8 cellular contexts compared by ENCODE assay signal in the genomic region with DNA sequence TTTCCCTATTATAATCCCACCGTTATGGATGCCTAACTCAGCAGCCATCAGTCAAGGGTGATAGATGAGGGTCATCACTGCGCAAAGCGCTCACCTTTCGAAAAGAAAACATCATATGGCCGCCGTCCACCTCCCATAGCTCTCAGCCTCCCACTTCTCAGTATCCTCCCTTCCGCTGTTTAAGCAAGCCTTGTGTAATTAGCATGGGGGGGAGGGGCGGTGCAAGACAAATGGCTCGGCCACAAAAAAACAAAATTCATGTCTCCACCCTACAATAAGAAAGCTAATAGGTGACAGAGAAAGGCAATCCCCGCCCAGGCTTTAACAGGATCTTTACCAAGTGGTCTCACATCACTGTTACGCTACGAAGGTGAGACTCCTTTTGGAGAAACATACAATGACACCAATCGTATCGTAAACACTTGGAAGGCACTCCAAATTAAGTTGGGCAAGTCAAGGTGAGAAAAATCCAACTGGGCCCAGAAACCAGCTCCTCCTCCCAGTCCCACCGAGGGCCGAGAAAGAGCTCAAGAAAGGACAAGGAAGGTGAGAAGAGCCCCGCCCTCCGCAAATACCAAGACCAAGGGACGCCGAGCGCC. TPM values are rescaled to one million over a fixed set of nuclear protein-coding genes. Genes with fewer than 3 reads are reported as not detected.
DNase-seq lines count a peak whose midpoint lies in the region; ATAC-seq, FAIRE-seq and TF ChIP-seq lines count a peak whose summit lies in the region.

No MANE protein-coding gene starts in this region.

- FAIRE-seq in RCC 7860 (lab: Jason Lieb, UNC): no peak

- peak overlapping the region; percentile 91 for H3K27ac Mint-ChIP-seq in dendritic cell treated with granulocyte-macrophage colony-stimulating factor and Interleukin-4, amounts not matched to agents 40 ng/mL and 50 ng/mL, for 4 days
- peak overlapping the region; percentile 96 for H3K27ac Mint-ChIP-seq in stimulated activated effector memory CD8-positive, alpha-beta T cell treated with anti-CD3 and anti-CD28 coated beads, Interleukin-12 subunit alpha, Interleukin-12 subunit beta, amount 100 ng/mL, for 72 hours

- intact Hi-C loops in dendritic cell treated with granulocyte-macrophage colony-stimulating factor and Interleukin-4, amounts not matched to agents 40 ng/mL and 50 ng/mL, for 4 days (cut with micrococcal nuclease): loop anchor here (5.0 kb wide), 1 partner anchor 126 kb away; a partner anchor contains a TSS
- intact Hi-C loops in lower lobe of right lung (cut with DNase I): loop anchor here (10.0 kb wide), 1 partner anchor 54 kb away; a partner anchor contains a TSS

- peaks cover 57% of the 10 kb centered on the region for H3K36me3 Mint-ChIP-seq in dendritic cell treated with granulocyte-macrophage colony-stimulating factor and Interleukin-4, amounts not matched to agents 40 ng/mL and 50 ng/mL, for 4 days (ENCODE audit: low read depth)
- peaks cover 63% of the 10 kb centered on the region for H3K36me3 Mint-ChIP-seq in stimulated activated effector memory CD8-positive, alpha-beta T cell treated with anti-CD3 and anti-CD28 coated beads, Interleukin-12 subunit alpha, Interleukin-12 subunit beta, amount 100 ng/mL, for 72 hours

- peaks cover 33% of the 10 kb centered on the region for H3K4me1 ChIP-seq in lower lobe of right lung

- peaks cover 43% of the 10 kb centered on the region for H3K36me3 ChIP-seq in lower lobe of right lung

- DNase-seq in NCI-H526 (lab: John Stamatoyannopoulos, UW) (peak; percentile 55 to 69), NCI-H526 treated with DMSO at 0.1 percent for 48 hours (lab: John Stamatoyannopoulos, UW) (no peak), MV-4-11 (lab: John Stamatoyannopoulos, UW) (peak; percentile 62), lower lobe of right lung (no peak), RCC 7860 (ENCODE audit: low spot score) (no peak)
- DNase-seq in activated CD4-positive, alpha-beta T cell treated with anti-CD3 and anti-CD28 coated beads for 1 hour: peak; percentile 43
- DNase-seq in stimulated activated effector memory CD8-positive, alpha-beta T cell treated with anti-CD3 and anti-CD28 coated beads, Interleukin-12 subunit alpha, Interleukin-12 subunit beta, amount 100 ng/mL, for 72 hours (ENCODE audit: low spot score in 2 of 2): peak in 1 of 2 donors; percentile 77

- no peaks in the 10 kb centered on the region for H3K9me3 ChIP-seq in lower lobe of right lung

- peak; percentile 57 to 69 for ATAC-seq in lower lobe of right lung
- ATAC-seq in stimulated activated effector memory CD8-positive, alpha-beta T cell treated with anti-CD3 and anti-CD28 coated beads, Interleukin-12 subunit alpha, Interleukin-12 subunit beta, amount 100 ng/mL, for 72 hours: peak; percentile 32

- peak overlapping the region; percentile 85 for H3K4me3 ChIP-seq in lower lobe of right lung

- no peaks in the 10 kb centered on the region for H3K27me3 Mint-ChIP-seq in dendritic cell treated with granulocyte-macrophage colony-stimulating factor and Interleukin-4, amounts not matched to agents 40 ng/mL and 50 ng/mL, for 4 days

- H3K27me3 ChIP-seq in lower lobe of right lung (ENCODE audit: low read depth): no peaks in the 10 kb centered on the region

- no peaks in the 10 kb centered on the region for H3K9me3 Mint-ChIP-seq in dendritic cell treated with granulocyte-macrophage colony-stimulating factor and Interleukin-4, amounts not matched to agents 40 ng/mL and 50 ng/mL, for 4 days
- no peaks in the 10 kb centered on the region for H3K9me3 Mint-ChIP-seq in stimulated activated effector memory CD8-positive, alpha-beta T cell treated with anti-CD3 and anti-CD28 coated beads, Interleukin-12 subunit alpha, Interleukin-12 subunit beta, amount 100 ng/mL, for 72 hours

- H3K4me1 Mint-ChIP-seq in dendritic cell treated with granulocyte-macrophage colony-stimulating factor and Interleukin-4, amounts not matched to agents 40 ng/mL and 50 ng/mL, for 4 days (ENCODE audit: low read depth): peaks cover 32% of the 10 kb centered on the region
- peaks cover 53% of the 10 kb centered on the region for H3K4me1 Mint-ChIP-seq in stimulated activated effector memory CD8-positive, alpha-beta T cell treated with anti-CD3 and anti-CD28 coated beads, Interleukin-12 subunit alpha, Interleukin-12 subunit beta, amount 100 ng/mL, for 72 hours

- TF ChIP-seq CTCF in lower lobe of right lung (IDR thresholded peaks at IDR 0.05): no peak

- peak overlapping the region; percentile 86 for H3K4me3 Mint-ChIP-seq in dendritic cell treated with granulocyte-macrophage colony-stimulating factor and Interleukin-4, amounts not matched to agents 40 ng/mL and 50 ng/mL, for 4 days
- H3K4me3 Mint-ChIP-seq in stimulated activated effector memory CD8-positive, alpha-beta T cell treated with anti-CD3 and anti-CD28 coated beads, Interleukin-12 subunit alpha, Interleukin-12 subunit beta, amount 100 ng/mL, for 72 hours: peak overlapping the region; percentile 98

- H3K27ac ChIP-seq in lower lobe of right lung: peak overlapping the region; percentile 90

RNA-seq across cellular contexts. Expression of a gene that starts 0.6 kb away (rescaled TPM):
- total RNA-seq in lower lobe of right lung: 265 TPM

RNA-seq across cellular contexts. Expression of a gene that starts 5.2 kb away (rescaled TPM):
- total RNA-seq in lower lobe of right lung: 1.6 TPM

RNA-seq across cellular contexts. Expression of a gene that starts 6.2 kb away (rescaled TPM):
- total RNA-seq in lower lobe of right lung: 17.8 TPM

RNA-seq across cellular contexts. Expression of a gene that starts 12.4 kb away (rescaled TPM):
- not detected for total RNA-seq in lower lobe of right lung

RNA-seq across cellular contexts. Expression of a gene that starts 30.9 kb away (rescaled TPM):
- not detected for total RNA-seq in lower lobe of right lung

Comparison
In these comparisons a context has a peak if more than half of its experiments do, and no peak if none do; other contexts are left out.
1. DNase-seq: peak in NCI-H526 (2 of 2), MV-4-11 (single experiment) and activated CD4-positive, alpha-beta T cell treated with anti-CD3 and anti-CD28 coated beads for 1 hour (single experiment); none in NCI-H526 treated with DMSO at 0.1 percent for 48 hours (single experiment), lower lobe of right lung (single experiment) and RCC 7860 (single experiment).